16 cellular contexts compared by ENCODE assay signal in genomic region chr20:44467289-44467883, GRCh38. TPM values are rescaled to one million over a fixed set of nuclear protein-coding genes. Genes with fewer than 3 reads are reported as not detected.
DNase-seq lines count a peak whose midpoint lies in the region; ATAC-seq and TF ChIP-seq lines count a peak whose summit lies in the region.
"Had no signal": no experiment of that assay in that cellular context is flagged by ENCODE, and none has a peak within 500 bp of the region (broad histone marks: within the 10 kb centered on the region; RNA-seq: fewer than 3 reads in every experiment).

No MANE protein-coding gene starts in this region.

- TF ChIP-seq CTCF in coronary artery (IDR thresholded peaks at IDR 0.05) = no peak
- TF ChIP-seq CTCF in sigmoid colon (IDR thresholded peaks at IDR 0.05) = no peak

- H3K36me3 ChIP-seq in iPS-20b (ENCODE audit: insufficient read depth, low read depth, low read length) = no peaks in the 10 kb centered on the region
- H3K36me3 ChIP-seq in sigmoid colon = no peaks in the 10 kb centered on the region
- H3K36me3 ChIP-seq: pancreas, SJSA1 had no signal

- H3K27me3 ChIP-seq in iPS-20b (ENCODE audit: insufficient read depth, low read length) (no peaks in the 10 kb centered on the region), sigmoid colon (peaks cover 0 to 3% (median 0%) of the 10 kb centered on the region in 3 donors)
- H3K27me3 ChIP-seq: pancreas had no signal

- H3K36me3 Mint-ChIP-seq in activated T-cell treated with anti-CD3 and anti-CD28 coated beads, Interleukin-2, amount 50 U/mL, for 24 hours (ENCODE audit: low read depth) = no peaks in the 10 kb centered on the region
- H3K36me3 Mint-ChIP-seq: activated naive CD8-positive, alpha-beta T cell had no signal

- TF ChIP-seq POLR2A in sigmoid colon (IDR thresholded peaks at IDR 0.05) = no peak

- 81 to 87% methylated on average over 12 of the region's 12 CpGs for WGBS in sigmoid colon, 2 donors

- H3K4me1 ChIP-seq in iPS-20b (ENCODE audit: insufficient read depth, low read length) = no peaks in the 10 kb centered on the region
- H3K4me1 ChIP-seq in sigmoid colon = no peaks in the 10 kb centered on the region
- H3K4me1 ChIP-seq: SJSA1 had no signal

- H3K4me3 Mint-ChIP-seq in activated T-cell treated with anti-CD3 and anti-CD28 coated beads, Interleukin-2, amount 50 U/mL, for 24 hours = no peak overlapping the region
- H3K4me3 Mint-ChIP-seq: activated naive CD8-positive, alpha-beta T cell had no signal

- H3K9ac ChIP-seq in iPS-20b (ENCODE audit: low read depth, low read length) = peak overlapping the region; percentile 52; the same call in 1 of the 2 replicates

- no peaks in the 10 kb centered on the region for H3K9me3 Mint-ChIP-seq in activated T-cell treated with anti-CD3 and anti-CD28 coated beads, Interleukin-2, amount 50 U/mL, for 24 hours

- no peaks in the 10 kb centered on the region for H3K4me1 Mint-ChIP-seq in activated T-cell treated with anti-CD3 and anti-CD28 coated beads, Interleukin-2, amount 50 U/mL, for 24 hours (ENCODE audit: low read depth)

- no peak overlapping the region for H3K27ac ChIP-seq in coronary artery
- peak overlapping the region; percentile 15 for H3K27ac ChIP-seq in iPS-20b (ENCODE audit: low read length)
- no peak overlapping the region for H3K27ac ChIP-seq in sigmoid colon
- H3K27ac ChIP-seq: pancreas, SJSA1 had no signal

- intact Hi-C loops in sigmoid colon (cut with DNase I) = no loop called here

- no peak overlapping the region for H3K27ac Mint-ChIP-seq in activated T-cell treated with anti-CD3 and anti-CD28 coated beads, Interleukin-2, amount 50 U/mL, for 24 hours
- H3K27ac Mint-ChIP-seq: activated naive CD8-positive, alpha-beta T cell had no signal

- no peaks in the 10 kb centered on the region for H3K27me3 Mint-ChIP-seq in activated T-cell treated with anti-CD3 and anti-CD28 coated beads, Interleukin-2, amount 50 U/mL, for 24 hours
- H3K27me3 Mint-ChIP-seq: activated naive CD8-positive, alpha-beta T cell had no signal

- H3K4me3 ChIP-seq in coronary artery (no peak overlapping the region), iPS-20b (ENCODE audit: low read length) (no peak overlapping the region), sigmoid colon (no peak overlapping the region)
- H3K4me3 ChIP-seq: K562, pancreas, SJSA1 had no signal

- no peak for ATAC-seq in HG02678 (IDR thresholded peaks at IDR 0.05; ENCODE audit: unreplicated experiment)
- ATAC-seq: K562 had no signal

- DNase-seq in HT1080 (ENCODE audit: low read depth) (peak; percentile 8), coronary artery (ENCODE audit: low spot score) (peak; percentile 81), sigmoid colon (peak; percentile 75), glomerular visceral epithelial cell (ENCODE audit: extremely low spot score) (no peak), islet precursor cell (no peak)
- no peak for DNase-seq in activated T-cell treated with anti-CD3 and anti-CD28 coated beads, Interleukin-2, amount 50 U/mL, for 24 hours
- DNase-seq: activated CD8-positive, alpha-beta memory T cell treated with anti-CD3 and anti-CD28 coated beads, Interleukin-2, amount 50 U/mL, for 4 hours; AML-193; DMS79 treated with DMSO at 0.1 percent for 48 hours; NCI-H2081 treated with DMSO at 0.1 percent for 48 hours had no signal

- H3K9me3 ChIP-seq in iPS-20b (ENCODE audit: insufficient read depth, low read depth, low read length) (no peaks in the 10 kb centered on the region), sigmoid colon (no peaks in the 10 kb centered on the region)
- H3K9me3 ChIP-seq: pancreas, SJSA1 had no signal

- TF ChIP-seq EP300 in sigmoid colon (IDR thresholded peaks at IDR 0.05) = peak in 1 of 4 donors; percentile 60

RNA-seq across cellular contexts. Expression of gene TTPAL, which starts 8.3 kb away (rescaled TPM):
- total RNA-seq in HT1080 (2014; rRNA removed; shearing (Covaris generic)) = 7.6 and 10.7 TPM in 2 replicates
- 13.2 and 17.6 TPM in 2 replicates for polyA plus RNA-seq in HT1080 (2015; cell fraction: cytosol; rRNA removed)
- polyA plus RNA-seq in HT1080 (2015; cell fraction: nucleus; rRNA removed) = 14.4 and 15.7 TPM in 2 replicates
- 1 to 10 TPM; 7.2 to 10.0 (median 8.3) TPM for total RNA-seq in sigmoid colon
- 1 to 10 TPM; 3.0 to 6.4 (median 3.0) TPM for polyA plus RNA-seq in sigmoid colon

RNA-seq across cellular contexts. Expression of gene SERINC3, which starts 54.5 kb away (rescaled TPM):
- total RNA-seq in HT1080 (2014; rRNA removed; shearing (Covaris generic)) = 61.5 and 90.1 TPM in 2 replicates
- 117 and 126 TPM in 2 replicates for polyA plus RNA-seq in HT1080 (2015; cell fraction: cytosol; rRNA removed)
- 162 and 168 TPM in 2 replicates for polyA plus RNA-seq in HT1080 (2015; cell fraction: nucleus; rRNA removed)
- total RNA-seq in sigmoid colon = 100 to 1,000 TPM in 1 of 4 donors, 10 to 100 TPM in 3; 75.9 to 112 (median 88.8) TPM
- 10 to 100 TPM; 11.1 to 58.2 (median 21.0) TPM for polyA plus RNA-seq in sigmoid colon

Comparison
In these comparisons a context has a peak if more than half of its experiments do, and no peak if none do; other contexts are left out.
1. DNase-seq: peak in HT1080 (single experiment), coronary artery (single experiment) and sigmoid colon (single experiment); none in activated T-cell treated with anti-CD3 and anti-CD28 coated beads, Interleukin-2, amount 50 U/mL, for 24 hours (single experiment), glomerular visceral epithelial cell (single experiment) and islet precursor cell (single experiment).